In genomic region chr16:58960484-58960883, GRCh38 we compare ENCODE assay signal across 29 cellular contexts.
"Had no signal": no experiment of that assay in that cellular context is flagged by ENCODE, and none has a peak within 500 bp of the region (broad histone marks: within the 10 kb centered on the region; RNA-seq: fewer than 3 reads in every experiment).

No MANE protein-coding gene starts in this region.

- H3K4me3 ChIP-seq: ascending aorta, cardiac muscle cell, colonic mucosa, pancreas, psoas muscle, sigmoid colon, vagina had no signal

- H3K36me3 ChIP-seq: ascending aorta, cardiac muscle cell, colonic mucosa, pancreas, sigmoid colon, vagina had no signal

- H3K4me3 Mint-ChIP-seq: activated CD4-positive, alpha-beta memory T cell treated with anti-CD3 and anti-CD28 coated beads for 36 hours; activated CD4-positive, alpha-beta T cell treated with anti-CD3 and anti-CD28 coated beads, Interleukin-2, amount 10 ng/mL, durations not matched to agents 24 days and 14 days; activated naive CD4-positive, alpha-beta T cell treated with anti-CD3 and anti-CD28 coated beads, Interleukin-2, amount 10 ng/mL, durations not matched to agents 7 days and 5 days; activated naive CD8-positive, alpha-beta T cell treated with anti-CD3 and anti-CD28 coated beads, Interleukin-2, amount 10 ng/mL, durations not matched to agents 7 days and 5 days; activated T-helper 1 cell treated with anti-CD3 and anti-CD28 coated beads, Interleukin-12 subunit alpha, Interleukin-12 subunit beta, Interleukin-2, Interleukin-4 antibody, amounts not matched to agents 30 ng/mL and 10 ng/mL and 1 ng/mL, durations not matched to agents 14 hours and 24 hours and 36 hours; brain; naive thymus-derived CD4-positive, alpha-beta T cell; stimulated activated effector memory CD8-positive, alpha-beta T cell treated with anti-CD3 and anti-CD28 coated beads, Interleukin-12 subunit alpha, Interleukin-12 subunit beta, amount 100 ng/mL, for 72 hours; stimulated activated naive CD8-positive, alpha-beta T cell treated with anti-CD3 and anti-CD28 coated beads, Interleukin-15, amount 100 ng/mL, for 72 hours; type B pancreatic cell had no signal

- H3K9me3 Mint-ChIP-seq: activated naive CD4-positive, alpha-beta T cell treated with anti-CD3 and anti-CD28 coated beads, Interleukin-2, amount 10 ng/mL, durations not matched to agents 7 days and 5 days; activated T-helper 1 cell treated with anti-CD3 and anti-CD28 coated beads, Interleukin-12 subunit alpha, Interleukin-12 subunit beta, Interleukin-2, Interleukin-4 antibody, amounts not matched to agents 30 ng/mL and 10 ng/mL and 1 ng/mL, durations not matched to agents 14 hours and 24 hours and 36 hours; stimulated activated naive CD8-positive, alpha-beta T cell treated with anti-CD3 and anti-CD28 coated beads, Interleukin-15, amount 100 ng/mL, for 72 hours; type B pancreatic cell had no signal

- ATAC-seq: naive thymus-derived CD4-positive, alpha-beta T cell; pancreas; psoas muscle; stimulated activated effector memory CD8-positive, alpha-beta T cell treated with anti-CD3 and anti-CD28 coated beads, Interleukin-12 subunit alpha, Interleukin-12 subunit beta, amount 100 ng/mL, for 72 hours; stimulated activated naive CD8-positive, alpha-beta T cell treated with anti-CD3 and anti-CD28 coated beads, Interleukin-15, amount 100 ng/mL, for 72 hours had no signal

- H3K27me3 Mint-ChIP-seq: activated CD4-positive, alpha-beta memory T cell treated with anti-CD3 and anti-CD28 coated beads for 36 hours; activated CD4-positive, alpha-beta T cell treated with anti-CD3 and anti-CD28 coated beads, Interleukin-2, amount 10 ng/mL, durations not matched to agents 24 days and 14 days; activated naive CD4-positive, alpha-beta T cell treated with anti-CD3 and anti-CD28 coated beads, Interleukin-2, amount 10 ng/mL, durations not matched to agents 7 days and 5 days; brain; stimulated activated naive CD8-positive, alpha-beta T cell treated with anti-CD3 and anti-CD28 coated beads, Interleukin-15, amount 100 ng/mL, for 72 hours; type B pancreatic cell had no signal

- H3K27ac Mint-ChIP-seq: activated CD4-positive, alpha-beta memory T cell treated with anti-CD3 and anti-CD28 coated beads for 36 hours; activated CD4-positive, alpha-beta T cell treated with anti-CD3 and anti-CD28 coated beads, Interleukin-2, amount 10 ng/mL, durations not matched to agents 24 days and 14 days; activated naive CD4-positive, alpha-beta T cell treated with anti-CD3 and anti-CD28 coated beads, Interleukin-2, amount 10 ng/mL, durations not matched to agents 7 days and 5 days; activated naive CD8-positive, alpha-beta T cell treated with anti-CD3 and anti-CD28 coated beads, Interleukin-2, amount 10 ng/mL, durations not matched to agents 7 days and 5 days; activated T-helper 1 cell treated with anti-CD3 and anti-CD28 coated beads, Interleukin-12 subunit alpha, Interleukin-12 subunit beta, Interleukin-2, Interleukin-4 antibody, amounts not matched to agents 30 ng/mL and 10 ng/mL and 1 ng/mL, durations not matched to agents 14 hours and 24 hours and 36 hours; brain; naive thymus-derived CD4-positive, alpha-beta T cell; stimulated activated effector memory CD8-positive, alpha-beta T cell treated with anti-CD3 and anti-CD28 coated beads, Interleukin-12 subunit alpha, Interleukin-12 subunit beta, amount 100 ng/mL, for 72 hours; stimulated activated naive CD8-positive, alpha-beta T cell treated with anti-CD3 and anti-CD28 coated beads, Interleukin-15, amount 100 ng/mL, for 72 hours; type B pancreatic cell had no signal

- H3K9me3 ChIP-seq: ascending aorta, colonic mucosa, pancreas, psoas muscle, sigmoid colon, vagina had no signal

- H3K27ac ChIP-seq: ascending aorta, cardiac muscle cell, colonic mucosa, pancreas, psoas muscle, sigmoid colon, vagina, VCaP had no signal

- H3K4me1 ChIP-seq: ascending aorta, colonic mucosa, pancreas, psoas muscle, sigmoid colon, vagina had no signal

- H3K27me3 ChIP-seq: ascending aorta, cardiac muscle cell, colonic mucosa, sigmoid colon, vagina had no signal

- DNase-seq: activated CD4-positive, alpha-beta memory T cell treated with anti-CD3 and anti-CD28 coated beads for 36 hours; activated CD4-positive, alpha-beta T cell treated with anti-CD3 and anti-CD28 coated beads, Interleukin-2, amount 10 ng/mL, durations not matched to agents 24 days and 14 days; activated CD4-positive, CD25-positive, alpha-beta regulatory T cell treated with anti-CD3 and anti-CD28 coated beads, Interleukin-2, amount 50 U/mL, for 72 hours; activated CD8-positive, alpha-beta memory T cell treated with anti-CD3 and anti-CD28 coated beads, Interleukin-2, amount 50 U/mL, for 4 hours; activated effector memory CD4-positive, alpha-beta T cell treated with anti-CD3 and anti-CD28 coated beads, Interleukin-2, amount 50 U/mL, for 16 hours; activated naive CD4-positive, alpha-beta T cell treated with anti-CD3 and anti-CD28 coated beads, Interleukin-2, amount 10 ng/mL, durations not matched to agents 7 days and 5 days; activated naive CD8-positive, alpha-beta T cell treated with anti-CD3 and anti-CD28 coated beads, Interleukin-2, amount 10 ng/mL, durations not matched to agents 7 days and 5 days; activated T-cell treated with anti-CD3 and anti-CD28 coated beads, Interleukin-2, amount 50 U/mL, for 1 hour; cerebellar nuclear complex; colonic mucosa; effector CD8-positive, alpha-beta T cell; midbrain; naive thymus-derived CD4-positive, alpha-beta T cell; nucleus accumbens; pancreas; psoas muscle; sigmoid colon; small intestine; stimulated activated CD4-positive, alpha-beta T cell treated with anti-CD3 and anti-CD28 coated beads, Interleukin-4, amount 100 ng/mL, for 24 hours; stimulated activated naive CD8-positive, alpha-beta T cell treated with anti-CD3 and anti-CD28 coated beads, Interleukin-15, amount 100 ng/mL, for 72 hours; substantia nigra had no signal

- H3K36me3 Mint-ChIP-seq: activated CD4-positive, alpha-beta memory T cell treated with anti-CD3 and anti-CD28 coated beads for 36 hours; activated naive CD4-positive, alpha-beta T cell treated with anti-CD3 and anti-CD28 coated beads, Interleukin-2, amount 10 ng/mL, durations not matched to agents 7 days and 5 days; activated naive CD8-positive, alpha-beta T cell treated with anti-CD3 and anti-CD28 coated beads, Interleukin-2, amount 10 ng/mL, durations not matched to agents 7 days and 5 days; brain; naive thymus-derived CD4-positive, alpha-beta T cell; stimulated activated effector memory CD8-positive, alpha-beta T cell treated with anti-CD3 and anti-CD28 coated beads, Interleukin-12 subunit alpha, Interleukin-12 subunit beta, amount 100 ng/mL, for 72 hours; type B pancreatic cell had no signal

- H3K4me1 Mint-ChIP-seq: activated CD4-positive, alpha-beta T cell treated with anti-CD3 and anti-CD28 coated beads, Interleukin-2, amount 10 ng/mL, durations not matched to agents 24 days and 14 days; activated naive CD4-positive, alpha-beta T cell treated with anti-CD3 and anti-CD28 coated beads, Interleukin-2, amount 10 ng/mL, durations not matched to agents 7 days and 5 days; activated naive CD8-positive, alpha-beta T cell treated with anti-CD3 and anti-CD28 coated beads, Interleukin-2, amount 10 ng/mL, durations not matched to agents 7 days and 5 days; naive thymus-derived CD4-positive, alpha-beta T cell; stimulated activated effector memory CD8-positive, alpha-beta T cell treated with anti-CD3 and anti-CD28 coated beads, Interleukin-12 subunit alpha, Interleukin-12 subunit beta, amount 100 ng/mL, for 72 hours; stimulated activated naive CD8-positive, alpha-beta T cell treated with anti-CD3 and anti-CD28 coated beads, Interleukin-15, amount 100 ng/mL, for 72 hours had no signal
